Comparison of ENCODE assay signal across 24 cellular contexts in the genomic region with DNA sequence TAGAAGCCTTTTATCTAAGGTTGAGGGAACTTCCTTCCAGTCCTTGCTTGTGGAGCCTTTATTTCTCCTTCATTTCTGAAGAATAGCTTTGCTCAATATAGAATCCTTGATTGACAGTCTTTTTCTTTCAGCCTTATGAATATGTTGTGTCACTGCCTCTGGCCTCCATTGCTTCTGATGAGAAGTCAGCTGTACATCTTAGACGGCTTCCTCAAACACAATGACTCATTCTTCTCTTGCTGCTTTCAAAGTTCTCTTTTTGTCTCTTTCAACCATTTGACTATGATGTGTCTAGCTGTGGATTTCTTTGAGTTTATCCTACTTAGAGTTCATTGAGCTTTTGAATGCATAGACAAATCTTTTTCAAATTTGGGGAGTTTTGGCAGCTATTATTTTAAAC.
"Had no signal": no experiment of that assay in that cellular context is flagged by ENCODE, and none has a peak within 500 bp of the region (broad histone marks: within the 10 kb centered on the region; RNA-seq: fewer than 3 reads in every experiment).

No MANE protein-coding gene starts in this region.

- DNase-seq: Karpas-422, KG1, MG63, NCI-H1092 treated with DMSO at 0.1 percent for 48 hours, NCI-H1436, NCI-H187, NCI-H2029, NCI-H2081 treated with DMSO at 0.1 percent for 48 hours, NCI-H2171, NCI-H226, NCI-H446, NCI-H510A, NCI-H524 treated with DMSO at 0.1 percent for 48 hours, NCI-H69, NCI-H774, OCI-M1, PC-9, Peyer's patch, Right ventricle myocardium superior, RPMI8226, SIG-M5 had no signal

- H3K4me3 ChIP-seq: MG63, PC-9, Peyer's patch, SJSA1, SK-N-MC had no signal

- H3K36me3 ChIP-seq: MG63, Peyer's patch, SJSA1 had no signal

- H3K9me3 ChIP-seq: Peyer's patch, SJSA1 had no signal

- H3K27me3 ChIP-seq: MG63, Peyer's patch, SJSA1 had no signal

- H3K27ac ChIP-seq: HL-60, PC-9, Peyer's patch, SJSA1, SK-N-MC had no signal

- H3K4me1 ChIP-seq: Peyer's patch, SJSA1 had no signal
